In the genomic region with DNA sequence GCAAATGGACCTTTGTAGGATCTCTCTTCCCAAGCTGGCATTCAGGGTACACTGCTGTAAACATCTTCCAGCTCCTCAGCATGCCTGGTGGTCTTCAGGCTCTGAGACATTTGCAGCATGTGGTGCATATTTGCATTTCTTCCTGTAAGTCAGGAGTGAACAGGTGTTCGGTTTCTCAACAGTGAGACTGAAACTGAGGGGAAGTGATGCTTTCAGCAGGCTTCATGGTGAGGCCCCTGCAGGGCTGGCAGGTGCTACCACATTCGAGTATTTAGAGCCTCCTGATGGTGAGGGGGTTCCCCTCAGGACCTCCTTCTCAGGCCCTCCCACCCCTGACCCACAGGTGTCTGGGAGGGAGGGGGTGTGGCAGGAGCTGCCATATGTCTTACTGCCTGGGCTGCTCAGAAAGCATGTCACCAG, we compare ENCODE assay signal across 1 cellular context.
TF ChIP-seq lines count a peak whose summit lies in the region.

No MANE protein-coding gene starts in this region.

TF ChIP-seq in GM12878, 131 proteins besides CTCF, POLR2A, EP300 and RAD21 (continued from another document and continues in another):
- 0 out of 2 replicates have a peak, but pooled peaks have one; percentile 26 for TF ChIP-seq MYB (IDR thresholded peaks at IDR 0.05; ENCODE audit: borderline replicate concordance, low read depth, low read length)
- TF ChIP-seq GATAD2B (conservative IDR thresholded peaks at IDR 0.05; ENCODE audit: low read depth) = no peak
- TF ChIP-seq, protein P1, sequence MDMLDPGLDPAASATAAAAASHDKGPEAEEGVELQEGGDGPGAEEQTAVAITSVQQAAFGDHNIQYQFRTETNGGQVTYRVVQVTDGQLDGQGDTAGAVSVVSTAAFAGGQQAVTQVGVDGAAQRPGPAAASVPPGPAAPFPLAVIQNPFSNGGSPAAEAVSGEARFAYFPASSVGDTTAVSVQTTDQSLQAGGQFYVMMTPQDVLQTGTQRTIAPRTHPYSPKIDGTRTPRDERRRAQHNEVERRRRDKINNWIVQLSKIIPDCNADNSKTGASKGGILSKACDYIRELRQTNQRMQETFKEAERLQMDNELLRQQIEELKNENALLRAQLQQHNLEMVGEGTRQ (IDR thresholded peaks at IDR 0.05; ENCODE audit: borderline replicate concordance, low read depth, low read length) = no peak; the same call in 1 of the 2 replicates
- no peak for TF ChIP-seq NRF1 (conservative IDR thresholded peaks at IDR 0.05; ENCODE audit: low read depth, low read length)
- no peak for TF ChIP-seq CBX5 (IDR thresholded peaks at IDR 0.05; ENCODE audit: low read depth)
- TF ChIP-seq CREM (IDR thresholded peaks at IDR 0.05; ENCODE audit: low read depth) = peak; percentile 88
- no peak; the same call in 1 of the 2 replicates for TF ChIP-seq POLR2AphosphoS2 (IDR thresholded peaks at IDR 0.05; ENCODE audit: low read depth, low read length)
- TF ChIP-seq, protein P2, sequence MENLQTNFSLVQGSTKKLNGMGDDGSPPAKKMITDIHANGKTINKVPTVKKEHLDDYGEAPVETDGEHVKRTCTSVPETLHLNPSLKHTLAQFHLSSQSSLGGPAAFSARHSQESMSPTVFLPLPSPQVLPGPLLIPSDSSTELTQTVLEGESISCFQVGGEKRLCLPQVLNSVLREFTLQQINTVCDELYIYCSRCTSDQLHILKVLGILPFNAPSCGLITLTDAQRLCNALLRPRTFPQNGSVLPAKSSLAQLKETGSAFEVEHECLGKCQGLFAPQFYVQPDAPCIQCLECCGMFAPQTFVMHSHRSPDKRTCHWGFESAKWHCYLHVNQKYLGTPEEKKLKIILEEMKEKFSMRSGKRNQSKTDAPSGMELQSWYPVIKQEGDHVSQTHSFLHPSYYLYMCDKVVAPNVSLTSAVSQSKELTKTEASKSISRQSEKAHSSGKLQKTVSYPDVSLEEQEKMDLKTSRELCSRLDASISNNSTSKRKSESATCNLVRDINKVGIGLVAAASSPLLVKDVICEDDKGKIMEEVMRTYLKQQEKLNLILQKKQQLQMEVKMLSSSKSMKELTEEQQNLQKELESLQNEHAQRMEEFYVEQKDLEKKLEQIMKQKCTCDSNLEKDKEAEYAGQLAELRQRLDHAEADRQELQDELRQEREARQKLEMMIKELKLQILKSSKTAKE (IDR thresholded peaks at IDR 0.05; ENCODE audit: low read depth, poor library complexity, severe bottlenecking) = peak; percentile 74
- no peak for TF ChIP-seq NR2C2 (IDR thresholded peaks at IDR 0.05; ENCODE audit: borderline replicate concordance, control insufficient read depth, insufficient read length, low read depth)
- TF ChIP-seq ESRRA (IDR thresholded peaks at IDR 0.05; ENCODE audit: low read length) = no peak
- no peak for TF ChIP-seq KLF5 (IDR thresholded peaks at IDR 0.05; ENCODE audit: partially characterized antibody)
- peak; percentile 72 for TF ChIP-seq IKZF1 (conservative IDR thresholded peaks at IDR 0.05)
- TF ChIP-seq, protein P3, sequence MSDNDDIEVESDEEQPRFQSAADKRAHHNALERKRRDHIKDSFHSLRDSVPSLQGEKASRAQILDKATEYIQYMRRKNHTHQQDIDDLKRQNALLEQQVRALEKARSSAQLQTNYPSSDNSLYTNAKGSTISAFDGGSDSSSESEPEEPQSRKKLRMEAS (IDR thresholded peaks at IDR 0.05; ENCODE audit: low read depth, low read length) = no peak
- TF ChIP-seq MYC (IDR thresholded peaks at IDR 0.05; ENCODE audit: insufficient read depth, insufficient read length, insufficient replicate concordance, low read length, severe bottlenecking) = no peak
- TF ChIP-seq, protein P4, sequence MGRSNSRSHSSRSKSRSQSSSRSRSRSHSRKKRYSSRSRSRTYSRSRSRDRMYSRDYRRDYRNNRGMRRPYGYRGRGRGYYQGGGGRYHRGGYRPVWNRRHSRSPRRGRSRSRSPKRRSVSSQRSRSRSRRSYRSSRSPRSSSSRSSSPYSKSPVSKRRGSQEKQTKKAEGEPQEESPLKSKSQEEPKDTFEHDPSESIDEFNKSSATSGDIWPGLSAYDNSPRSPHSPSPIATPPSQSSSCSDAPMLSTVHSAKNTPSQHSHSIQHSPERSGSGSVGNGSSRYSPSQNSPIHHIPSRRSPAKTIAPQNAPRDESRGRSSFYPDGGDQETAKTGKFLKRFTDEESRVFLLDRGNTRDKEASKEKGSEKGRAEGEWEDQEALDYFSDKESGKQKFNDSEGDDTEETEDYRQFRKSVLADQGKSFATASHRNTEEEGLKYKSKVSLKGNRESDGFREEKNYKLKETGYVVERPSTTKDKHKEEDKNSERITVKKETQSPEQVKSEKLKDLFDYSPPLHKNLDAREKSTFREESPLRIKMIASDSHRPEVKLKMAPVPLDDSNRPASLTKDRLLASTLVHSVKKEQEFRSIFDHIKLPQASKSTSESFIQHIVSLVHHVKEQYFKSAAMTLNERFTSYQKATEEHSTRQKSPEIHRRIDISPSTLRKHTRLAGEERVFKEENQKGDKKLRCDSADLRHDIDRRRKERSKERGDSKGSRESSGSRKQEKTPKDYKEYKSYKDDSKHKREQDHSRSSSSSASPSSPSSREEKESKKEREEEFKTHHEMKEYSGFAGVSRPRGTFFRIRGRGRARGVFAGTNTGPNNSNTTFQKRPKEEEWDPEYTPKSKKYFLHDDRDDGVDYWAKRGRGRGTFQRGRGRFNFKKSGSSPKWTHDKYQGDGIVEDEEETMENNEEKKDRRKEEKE (IDR thresholded peaks at IDR 0.05) = no peak
- TF ChIP-seq MTA2 (IDR thresholded peaks at IDR 0.05; ENCODE audit: low read depth) = peak; percentile 67; the same call in 1 of the 2 replicates
- TF ChIP-seq NFYA (IDR thresholded peaks at IDR 0.05; ENCODE audit: borderline replicate concordance, low read depth, low read length) = no peak
- TF ChIP-seq FOXM1 (IDR thresholded peaks at IDR 0.05; ENCODE audit: low read depth, low read length) = peak; percentile 81
- TF ChIP-seq, protein P5, sequence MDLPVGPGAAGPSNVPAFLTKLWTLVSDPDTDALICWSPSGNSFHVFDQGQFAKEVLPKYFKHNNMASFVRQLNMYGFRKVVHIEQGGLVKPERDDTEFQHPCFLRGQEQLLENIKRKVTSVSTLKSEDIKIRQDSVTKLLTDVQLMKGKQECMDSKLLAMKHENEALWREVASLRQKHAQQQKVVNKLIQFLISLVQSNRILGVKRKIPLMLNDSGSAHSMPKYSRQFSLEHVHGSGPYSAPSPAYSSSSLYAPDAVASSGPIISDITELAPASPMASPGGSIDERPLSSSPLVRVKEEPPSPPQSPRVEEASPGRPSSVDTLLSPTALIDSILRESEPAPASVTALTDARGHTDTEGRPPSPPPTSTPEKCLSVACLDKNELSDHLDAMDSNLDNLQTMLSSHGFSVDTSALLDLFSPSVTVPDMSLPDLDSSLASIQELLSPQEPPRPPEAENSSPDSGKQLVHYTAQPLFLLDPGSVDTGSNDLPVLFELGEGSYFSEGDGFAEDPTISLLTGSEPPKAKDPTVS (IDR thresholded peaks at IDR 0.05; ENCODE audit: low read depth, low read length) = no peak
- TF ChIP-seq, protein P6, sequence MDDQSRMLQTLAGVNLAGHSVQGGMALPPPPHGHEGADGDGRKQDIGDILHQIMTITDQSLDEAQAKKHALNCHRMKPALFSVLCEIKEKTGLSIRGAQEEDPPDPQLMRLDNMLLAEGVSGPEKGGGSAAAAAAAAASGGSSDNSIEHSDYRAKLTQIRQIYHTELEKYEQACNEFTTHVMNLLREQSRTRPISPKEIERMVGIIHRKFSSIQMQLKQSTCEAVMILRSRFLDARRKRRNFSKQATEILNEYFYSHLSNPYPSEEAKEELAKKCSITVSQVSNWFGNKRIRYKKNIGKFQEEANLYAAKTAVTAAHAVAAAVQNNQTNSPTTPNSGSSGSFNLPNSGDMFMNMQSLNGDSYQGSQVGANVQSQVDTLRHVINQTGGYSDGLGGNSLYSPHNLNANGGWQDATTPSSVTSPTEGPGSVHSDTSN (IDR thresholded peaks at IDR 0.05; ENCODE audit: insufficient replicate concordance, low read depth, low read length) = no peak
- TF ChIP-seq PAX5 (IDR thresholded peaks at IDR 0.05; ENCODE audit: borderline replicate concordance, low read depth, low read length) = peak; percentile 73; the same call in 1 of the 2 replicates
- peak; percentile 59 for TF ChIP-seq CHD2 (IDR thresholded peaks at IDR 0.05; ENCODE audit: borderline replicate concordance, low read depth, low read length)
- TF ChIP-seq ATF7 (IDR thresholded peaks at IDR 0.05; ENCODE audit: low read depth) = peak; percentile 51; the same call in 1 of the 2 replicates
- 0 out of 2 replicates have a peak, but pooled peaks have one; percentile 63 for TF ChIP-seq RCOR1 (conservative IDR thresholded peaks at IDR 0.05; ENCODE audit: low read depth, low read length)
- TF ChIP-seq, protein P7, sequence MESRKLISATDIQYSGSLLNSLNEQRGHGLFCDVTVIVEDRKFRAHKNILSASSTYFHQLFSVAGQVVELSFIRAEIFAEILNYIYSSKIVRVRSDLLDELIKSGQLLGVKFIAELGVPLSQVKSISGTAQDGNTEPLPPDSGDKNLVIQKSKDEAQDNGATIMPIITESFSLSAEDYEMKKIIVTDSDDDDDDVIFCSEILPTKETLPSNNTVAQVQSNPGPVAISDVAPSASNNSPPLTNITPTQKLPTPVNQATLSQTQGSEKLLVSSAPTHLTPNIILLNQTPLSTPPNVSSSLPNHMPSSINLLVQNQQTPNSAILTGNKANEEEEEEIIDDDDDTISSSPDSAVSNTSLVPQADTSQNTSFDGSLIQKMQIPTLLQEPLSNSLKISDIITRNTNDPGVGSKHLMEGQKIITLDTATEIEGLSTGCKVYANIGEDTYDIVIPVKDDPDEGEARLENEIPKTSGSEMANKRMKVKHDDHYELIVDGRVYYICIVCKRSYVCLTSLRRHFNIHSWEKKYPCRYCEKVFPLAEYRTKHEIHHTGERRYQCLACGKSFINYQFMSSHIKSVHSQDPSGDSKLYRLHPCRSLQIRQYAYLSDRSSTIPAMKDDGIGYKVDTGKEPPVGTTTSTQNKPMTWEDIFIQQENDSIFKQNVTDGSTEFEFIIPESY (IDR thresholded peaks at IDR 0.05) = no peak
- peak; percentile 88 to 91 for TF ChIP-seq BHLHE40 (IDR thresholded peaks at IDR 0.05; ENCODE audit: borderline replicate concordance in 1 of 2, low read depth in 2 of 2, low read length in 1 of 2)
- TF ChIP-seq EED (IDR thresholded peaks at IDR 0.05; ENCODE audit: low read depth) = peak; percentile 76; the same call in 1 of the 2 replicates
- no peak for TF ChIP-seq ZNF217 (IDR thresholded peaks at IDR 0.05)
- TF ChIP-seq HCFC1 (IDR thresholded peaks at IDR 0.05; ENCODE audit: low read length) = peak; percentile 43
- TF ChIP-seq SUPT20H (IDR thresholded peaks at IDR 0.05; ENCODE audit: borderline replicate concordance, control insufficient read depth, low read depth, low read length) = no peak
- 0 out of 2 replicates have a peak, but pooled peaks have one; percentile 40 for TF ChIP-seq YY1 (IDR thresholded peaks at IDR 0.05; ENCODE audit: low read depth, low read length)
- TF ChIP-seq SREBF1 (IDR thresholded peaks at IDR 0.05; ENCODE audit: low read length) = no peak
- TF ChIP-seq ZNF274 (IDR thresholded peaks at IDR 0.05; ENCODE audit: insufficient read depth, insufficient read length) = no peak
- TF ChIP-seq, protein P8, sequence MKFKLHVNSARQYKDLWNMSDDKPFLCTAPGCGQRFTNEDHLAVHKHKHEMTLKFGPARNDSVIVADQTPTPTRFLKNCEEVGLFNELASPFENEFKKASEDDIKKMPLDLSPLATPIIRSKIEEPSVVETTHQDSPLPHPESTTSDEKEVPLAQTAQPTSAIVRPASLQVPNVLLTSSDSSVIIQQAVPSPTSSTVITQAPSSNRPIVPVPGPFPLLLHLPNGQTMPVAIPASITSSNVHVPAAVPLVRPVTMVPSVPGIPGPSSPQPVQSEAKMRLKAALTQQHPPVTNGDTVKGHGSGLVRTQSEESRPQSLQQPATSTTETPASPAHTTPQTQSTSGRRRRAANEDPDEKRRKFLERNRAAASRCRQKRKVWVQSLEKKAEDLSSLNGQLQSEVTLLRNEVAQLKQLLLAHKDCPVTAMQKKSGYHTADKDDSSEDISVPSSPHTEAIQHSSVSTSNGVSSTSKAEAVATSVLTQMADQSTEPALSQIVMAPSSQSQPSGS (IDR thresholded peaks at IDR 0.05; ENCODE audit: low read length) = peak; percentile 45; the same call in 1 of the 2 replicates
- peak; percentile 73 to 75 for TF ChIP-seq IKZF2 (IDR thresholded peaks at IDR 0.05)
- TF ChIP-seq, protein P9, sequence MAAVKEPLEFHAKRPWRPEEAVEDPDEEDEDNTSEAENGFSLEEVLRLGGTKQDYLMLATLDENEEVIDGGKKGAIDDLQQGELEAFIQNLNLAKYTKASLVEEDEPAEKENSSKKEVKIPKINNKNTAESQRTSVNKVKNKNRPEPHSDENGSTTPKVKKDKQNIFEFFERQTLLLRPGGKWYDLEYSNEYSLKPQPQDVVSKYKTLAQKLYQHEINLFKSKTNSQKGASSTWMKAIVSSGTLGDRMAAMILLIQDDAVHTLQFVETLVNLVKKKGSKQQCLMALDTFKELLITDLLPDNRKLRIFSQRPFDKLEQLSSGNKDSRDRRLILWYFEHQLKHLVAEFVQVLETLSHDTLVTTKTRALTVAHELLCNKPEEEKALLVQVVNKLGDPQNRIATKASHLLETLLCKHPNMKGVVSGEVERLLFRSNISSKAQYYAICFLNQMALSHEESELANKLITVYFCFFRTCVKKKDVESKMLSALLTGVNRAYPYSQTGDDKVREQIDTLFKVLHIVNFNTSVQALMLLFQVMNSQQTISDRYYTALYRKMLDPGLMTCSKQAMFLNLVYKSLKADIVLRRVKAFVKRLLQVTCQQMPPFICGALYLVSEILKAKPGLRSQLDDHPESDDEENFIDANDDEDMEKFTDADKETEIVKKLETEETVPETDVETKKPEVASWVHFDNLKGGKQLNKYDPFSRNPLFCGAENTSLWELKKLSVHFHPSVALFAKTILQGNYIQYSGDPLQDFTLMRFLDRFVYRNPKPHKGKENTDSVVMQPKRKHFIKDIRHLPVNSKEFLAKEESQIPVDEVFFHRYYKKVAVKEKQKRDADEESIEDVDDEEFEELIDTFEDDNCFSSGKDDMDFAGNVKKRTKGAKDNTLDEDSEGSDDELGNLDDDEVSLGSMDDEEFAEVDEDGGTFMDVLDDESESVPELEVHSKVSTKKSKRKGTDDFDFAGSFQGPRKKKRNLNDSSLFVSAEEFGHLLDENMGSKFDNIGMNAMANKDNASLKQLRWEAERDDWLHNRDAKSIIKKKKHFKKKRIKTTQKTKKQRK (IDR thresholded peaks at IDR 0.05; ENCODE audit: low read depth, low read length) = no peak
- peak; percentile 89; the same call in 1 of the 2 replicates for TF ChIP-seq ZBED1 (IDR thresholded peaks at IDR 0.05; ENCODE audit: borderline replicate concordance)
- TF ChIP-seq JUND (IDR thresholded peaks at IDR 0.05; ENCODE audit: low read depth, low read length) = no peak
- peak; percentile 51; the same call in 1 of the 2 replicates for TF ChIP-seq MEF2A (IDR thresholded peaks at IDR 0.05; ENCODE audit: insufficient read depth, low read depth, low read length)
- peak; percentile 34; the same call in 1 of the 2 replicates for TF ChIP-seq NFIC (IDR thresholded peaks at IDR 0.05; ENCODE audit: low read depth, low read length)
- no peak for TF ChIP-seq KDM1A (IDR thresholded peaks at IDR 0.05; ENCODE audit: borderline replicate concordance)
- TF ChIP-seq HDGF (IDR thresholded peaks at IDR 0.05) = no peak
- TF ChIP-seq SMC3 (IDR thresholded peaks at IDR 0.05; ENCODE audit: borderline replicate concordance, low read length) = 0 out of 2 replicates have a peak, but pooled peaks have one; percentile 2
- peak; percentile 100 for TF ChIP-seq TCF3 (IDR thresholded peaks at IDR 0.05; ENCODE audit: borderline replicate concordance, insufficient read depth, low read depth, low read length)
- no peak for TF ChIP-seq TAF1 (IDR thresholded peaks at IDR 0.05; ENCODE audit: borderline replicate concordance, low read depth, low read length)
- no peak for TF ChIP-seq FOS (IDR thresholded peaks at IDR 0.05; ENCODE audit: borderline replicate concordance, extremely low read depth, insufficient read length)
